ENCODE assay signal across 15 cellular contexts in the genomic region with DNA sequence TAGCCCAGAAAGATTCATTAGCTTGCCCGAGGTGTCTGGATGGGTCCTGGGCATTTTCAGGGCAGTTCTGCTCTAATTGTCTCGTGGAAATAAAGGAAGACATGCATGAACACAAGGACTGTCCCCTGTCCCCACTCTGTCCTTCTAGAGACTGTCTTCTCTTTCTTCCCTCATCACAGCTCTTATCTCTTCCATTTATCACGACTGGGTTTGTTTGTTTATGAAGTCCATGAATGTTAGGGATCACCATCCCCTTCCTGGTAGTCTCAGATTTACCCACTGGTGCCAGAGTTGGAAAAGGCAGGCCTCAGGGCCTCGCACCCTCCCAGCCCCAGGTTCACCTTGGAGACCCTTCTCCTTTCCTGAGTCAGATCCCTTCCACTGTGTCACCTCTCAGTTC.
DNase-seq lines count a peak whose midpoint lies in the region; ATAC-seq lines count a peak whose summit lies in the region.
"Had no signal": no experiment of that assay in that cellular context is flagged by ENCODE, and none has a peak within 500 bp of the region (broad histone marks: within the 10 kb centered on the region; RNA-seq: fewer than 3 reads in every experiment).

No MANE protein-coding gene starts in this region.

- peaks cover 4% of the 10 kb centered on the region for H3K79me1 ChIP-seq in mesenchymal stem cell (replicated peaks; ENCODE audit: low read length, poor library complexity, severe bottlenecking)

- ATAC-seq in HG03432 (IDR thresholded peaks at IDR 0.05; ENCODE audit: unreplicated experiment) (no peak), GM19397 (IDR thresholded peaks at IDR 0.05; ENCODE audit: unreplicated experiment) (no peak)

- H2BK15ac ChIP-seq in mesenchymal stem cell (ENCODE audit: low read depth, poor library complexity, severe bottlenecking): no peak overlapping the region

- H3K23ac ChIP-seq in mesenchymal stem cell (ENCODE audit: low read length in 2 of 2): no peak overlapping the region

- WGBS in mesenchymal stem cell: 77% methylated on average over 4 of the region's 4 CpGs

- DNase-seq in ecto neural progenitor cell (ENCODE audit: low spot score) (peak; percentile 3), mesenchymal stem cell (no peak), posterior vena cava (ENCODE audit: low spot score) (peak; percentile 17)
- no peak for DNase-seq in stimulated activated CD4-positive, alpha-beta T cell treated with anti-CD3 and anti-CD28 coated beads, Interleukin-1b, Interleukin-23, amount 100 ng/mL, for 48 hours
- DNase-seq: C1 segment of cervical spinal cord; Calu3; CD4-positive, alpha-beta memory T cell; COR-L47; DMS53; GF-D8; GM23248; H7; HCEC 1CT had no signal

- intact Hi-C loops in posterior vena cava (cut with DNase I): no loop called here

- H2BK5ac ChIP-seq in mesenchymal stem cell (ENCODE audit: low read depth, low read length, poor library complexity, severe bottlenecking): no peak overlapping the region

- no peak overlapping the region for H2AFZ ChIP-seq in mesenchymal stem cell (ENCODE audit: low read depth, low read length)
- H2AFZ ChIP-seq: GM23248 had no signal

- no peak overlapping the region for H2BK120ac ChIP-seq in mesenchymal stem cell (ENCODE audit: low read depth, low read length)

- no peak overlapping the region for H3K14ac ChIP-seq in mesenchymal stem cell (ENCODE audit: low read length in 2 of 2)

- no peak overlapping the region for H3K4me2 ChIP-seq in mesenchymal stem cell (ENCODE audit: low read length, poor library complexity, severe bottlenecking)

- H4K8ac ChIP-seq in mesenchymal stem cell (ENCODE audit: low read length): peak overlapping the region; percentile 28

- no peaks in the 10 kb centered on the region for H3K27me3 ChIP-seq in mesenchymal stem cell (ENCODE audit: control insufficient read depth in 1 of 2, insufficient read depth in 1 of 2, low read length in 2 of 2)

- H2BK12ac ChIP-seq in mesenchymal stem cell (ENCODE audit: low read length in 2 of 2): no peak overlapping the region

- no peak overlapping the region for H3K4ac ChIP-seq in mesenchymal stem cell (ENCODE audit: low read depth in 1 of 2, low read length in 2 of 2)

- H3K4me1 ChIP-seq in mesenchymal stem cell (ENCODE audit: control insufficient read depth, insufficient read depth, low read depth, low read length): no peaks in the 10 kb centered on the region

- no peak overlapping the region for H3K9ac ChIP-seq in mesenchymal stem cell (ENCODE audit: low read length)
- H3K9ac ChIP-seq: GM23248 had no signal

- no peak overlapping the region for H3K18ac ChIP-seq in mesenchymal stem cell (ENCODE audit: low read depth in 1 of 2, low read length in 2 of 2)

- no peaks in the 10 kb centered on the region for H3K9me3 ChIP-seq in mesenchymal stem cell (ENCODE audit: control insufficient read depth, low read length)

- no peak overlapping the region for H3K27ac ChIP-seq in mesenchymal stem cell (ENCODE audit: low read length, poor library complexity, severe bottlenecking)
- H3K27ac ChIP-seq: GM23248 had no signal

- H4K91ac ChIP-seq in mesenchymal stem cell (ENCODE audit: low read length): no peak overlapping the region

- no peak overlapping the region for H3K4me3 ChIP-seq in mesenchymal stem cell (ENCODE audit: insufficient read depth in 1 of 2, low read depth in 1 of 2, low read length in 2 of 2)
- H3K4me3 ChIP-seq: GM23248 had no signal

- no peak overlapping the region for H2AK5ac ChIP-seq in mesenchymal stem cell (ENCODE audit: low read length, severe bottlenecking)

- peaks cover 47 to 78% of the 10 kb centered on the region in 2 experiments for H3K36me3 ChIP-seq in mesenchymal stem cell (ENCODE audit: control insufficient read depth in 1 of 2, insufficient read depth in 2 of 2, low read depth in 1 of 2, low read length in 2 of 2)

Comparison
In these comparisons a context has a peak if more than half of its experiments do, and no peak if none do; other contexts are left out.
1. DNase-seq: peak in ecto neural progenitor cell (single experiment) and posterior vena cava (single experiment); none in mesenchymal stem cell (single experiment) and stimulated activated CD4-positive, alpha-beta T cell treated with anti-CD3 and anti-CD28 coated beads, Interleukin-1b, Interleukin-23, amount 100 ng/mL, for 48 hours (single experiment).